8 cellular contexts compared by ENCODE assay signal in genomic region chr17:76725580-76726230, GRCh38. TPM values are rescaled to one million over a fixed set of nuclear protein-coding genes. Genes with fewer than 3 reads are reported as not detected.
DNase-seq lines count a peak whose midpoint lies in the region; ATAC-seq and TF ChIP-seq lines count a peak whose summit lies in the region.

No MANE protein-coding gene starts in this region.

- peaks cover 37% of the 10 kb centered on the region for H3K4me1 Mint-ChIP-seq in CD14-positive monocyte

- H3K36me3 ChIP-seq in iPS-18a (ENCODE audit: control insufficient read depth, low read depth, low read length) (peaks cover 33% of the 10 kb centered on the region), smooth muscle cell (ENCODE audit: low read depth) (peaks cover 9% of the 10 kb centered on the region)

- H3F3A ChIP-seq in smooth muscle cell (ENCODE audit: low read depth) = peaks cover 18% of the 10 kb centered on the region

- H3K4me3 ChIP-seq in iPS-18a (ENCODE audit: low read length) (peak overlapping the region; percentile 88), smooth muscle cell (peak overlapping the region; percentile 89)

- DNase-seq in CD14-positive monocyte (ENCODE audit: low spot score) (peak; percentile 89), T-helper 9 cell (peak; percentile 64), astrocyte of the hippocampus (ENCODE audit: low read depth, low spot score) (peak; percentile 59), smooth muscle cell (lab: John Stamatoyannopoulos, UW; ENCODE audit: unreplicated experiment) (no peak), NCI-H2107 treated with DMSO at 0.1 percent for 48 hours (lab: John Stamatoyannopoulos, UW; ENCODE audit: unreplicated experiment) (no peak)

- peaks cover 0 to 2% (median 0%) of the 10 kb centered on the region in 7 donors for H3K9me3 Mint-ChIP-seq in CD14-positive monocyte

- peaks cover 47 to 65% of the 10 kb centered on the region in 2 donors for H3K36me3 Mint-ChIP-seq in CD14-positive monocyte

- H3K27ac ChIP-seq in iPS-18a (ENCODE audit: low read length) (no peak overlapping the region), smooth muscle cell (ENCODE audit: low read depth) (peak overlapping the region; percentile 97)

- intact Hi-C loops in CD14-positive monocyte (cut with micrococcal nuclease) = loop anchor here (1.0 to 10.0 kb wide), 4 partner anchors 9 to 53 kb away; partner anchors contain the start of gene SRSF2 (in 1 of the 2)

- TF ChIP-seq CTCF in CD14-positive monocyte (IDR thresholded peaks at IDR 0.05) (no peak), smooth muscle cell (IDR thresholded peaks at IDR 0.05; ENCODE audit: borderline replicate concordance, insufficient read depth, poor library complexity, severe bottlenecking) (no peak)

- WGBS in smooth muscle cell (ENCODE audit: low lambda C conversion rate) = 16% methylated on average over 31 of the region's 38 CpGs

- no peaks in the 10 kb centered on the region for H3K27me3 ChIP-seq in iPS-18a (ENCODE audit: control insufficient read depth, insufficient read depth, low read length)
- no peaks in the 10 kb centered on the region for H3K27me3 ChIP-seq in smooth muscle cell (ENCODE audit: low read depth)

- ATAC-seq in GM19372 (IDR thresholded peaks at IDR 0.05; ENCODE audit: low read depth, unreplicated experiment) (peak; percentile 16), HG03521 (IDR thresholded peaks at IDR 0.05; ENCODE audit: unreplicated experiment) (peak; percentile 15)

- no peak overlapping the region for H2AFZ ChIP-seq in smooth muscle cell (ENCODE audit: low read depth)

- no peaks in the 10 kb centered on the region for H3K9me3 ChIP-seq in iPS-18a (ENCODE audit: control insufficient read depth, low read depth, low read length)
- H3K9me3 ChIP-seq in smooth muscle cell (replicated peaks; ENCODE audit: low read depth) = no peaks in the 10 kb centered on the region

- H3K9ac ChIP-seq in iPS-18a (ENCODE audit: low read length) (peak overlapping the region; percentile 59), smooth muscle cell (ENCODE audit: low read depth) (peak overlapping the region; percentile 88)

- peak overlapping the region; percentile 92 to 95 for H3K4me3 Mint-ChIP-seq in CD14-positive monocyte

- H3K79me2 ChIP-seq in smooth muscle cell (ENCODE audit: low read depth) = peaks cover 77% of the 10 kb centered on the region

- peaks cover 65% of the 10 kb centered on the region for H4K20me1 ChIP-seq in smooth muscle cell (ENCODE audit: low read depth)

- peaks cover 9% of the 10 kb centered on the region for H3K4me1 ChIP-seq in iPS-18a (ENCODE audit: control insufficient read depth, low read depth, low read length)
- H3K4me1 ChIP-seq in smooth muscle cell (ENCODE audit: low read depth) = peaks cover 8% of the 10 kb centered on the region

- H3K4me2 ChIP-seq in smooth muscle cell = peak overlapping the region; percentile 97

- peak overlapping the region; percentile 94 to 98 (median 97) for H3K27ac Mint-ChIP-seq in CD14-positive monocyte

- H3K27me3 Mint-ChIP-seq in CD14-positive monocyte (ENCODE audit: low read depth in 3 of 3) = peaks cover 0 to 2% (median 0%) of the 10 kb centered on the region in 3 donors

RNA-seq across cellular contexts. Expression of gene JMJD6, which starts 0.7 kb away (rescaled TPM):
- polyA plus RNA-seq in CD14-positive monocyte (10 to 100 TPM; 24.6 to 26.2 TPM), smooth muscle cell (52.3 and 54.7 TPM in 2 replicates)
- 32.0 and 32.7 TPM in 2 replicates for total RNA-seq in smooth muscle cell

RNA-seq across cellular contexts. Expression of gene METTL23, which starts 0.9 kb away (rescaled TPM):
- 10 to 100 TPM; 56.5 to 71.3 TPM for polyA plus RNA-seq in CD14-positive monocyte
- 28.2 and 32.5 TPM in 2 replicates for total RNA-seq in smooth muscle cell
- polyA plus RNA-seq in smooth muscle cell = 46.2 and 47.1 TPM in 2 replicates

RNA-seq across cellular contexts. Expression of gene SRSF2, which starts 11.4 kb away (rescaled TPM):
- polyA plus RNA-seq in CD14-positive monocyte (100 to 1,000 TPM; 124 to 125 TPM), smooth muscle cell (109 and 110 TPM in 2 replicates)
- total RNA-seq in smooth muscle cell = 166 and 182 TPM in 2 replicates

RNA-seq across cellular contexts. Expression of gene MFSD11, which starts 12.2 kb away (rescaled TPM):
- polyA plus RNA-seq in CD14-positive monocyte (10 to 100 TPM; 23.8 to 24.8 TPM), smooth muscle cell (28.1 and 31.9 TPM in 2 replicates)
- total RNA-seq in smooth muscle cell = 56.6 and 58.6 TPM in 2 replicates

RNA-seq across cellular contexts. Expression of gene MXRA7, which starts 14.9 kb away (rescaled TPM):
- polyA plus RNA-seq in CD14-positive monocyte (under 1 TPM; 0.30 to 0.81 TPM), smooth muscle cell (157 and 158 TPM in 2 replicates)
- total RNA-seq in smooth muscle cell = 131 and 134 TPM in 2 replicates

Comparison
In these comparisons a context has a peak if more than half of its experiments do, and no peak if none do; other contexts are left out.
1. DNase-seq: peak in CD14-positive monocyte (single experiment), T-helper 9 cell (single experiment) and astrocyte of the hippocampus (single experiment); none in smooth muscle cell (single experiment) and NCI-H2107 treated with DMSO at 0.1 percent for 48 hours (single experiment).